Comparison of ENCODE assay signal across 1 cellular context in the genomic region with DNA sequence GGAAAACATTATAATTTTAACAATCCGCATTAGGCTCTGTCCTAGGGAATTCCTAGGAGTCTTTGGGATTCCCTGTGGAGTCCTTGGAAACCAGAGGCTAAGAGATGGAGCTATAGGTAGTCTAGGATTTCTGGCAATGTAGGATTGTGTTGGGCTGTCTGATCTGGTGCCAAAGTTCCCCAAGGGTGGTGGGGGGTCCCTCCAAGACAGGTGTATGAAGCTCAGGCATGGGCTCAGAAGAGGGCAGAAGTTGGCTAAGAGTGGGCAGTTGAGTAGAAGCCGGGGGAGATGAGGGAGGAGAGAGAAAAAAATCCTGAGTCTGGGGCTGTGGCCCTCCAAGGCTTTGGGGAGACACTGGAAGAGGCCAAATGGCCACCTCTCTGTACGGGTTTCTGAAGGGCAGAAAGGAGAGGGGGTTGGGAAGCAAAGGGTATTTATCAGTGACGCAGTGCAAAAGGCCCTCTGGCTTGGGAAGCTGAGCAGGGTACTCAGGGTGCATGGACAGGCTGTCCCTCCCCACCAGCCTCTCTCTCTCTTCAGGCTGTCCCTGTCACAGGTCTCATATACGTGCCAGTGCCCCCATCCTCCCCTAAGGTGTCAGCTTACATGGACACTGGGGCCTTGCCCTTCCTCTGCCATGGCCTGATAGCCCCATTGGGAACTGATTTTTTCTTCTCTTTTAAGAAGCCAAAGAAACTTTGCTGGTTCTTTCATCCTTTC.
TF ChIP-seq lines count a peak whose summit lies in the region.

No MANE protein-coding gene starts in this region.

TF ChIP-seq in HepG2, 621 proteins besides CTCF, POLR2A, EP300 and RAD21:
- no peak for TF ChIP-seq HIVEP1 (CRISPR knock-in tag; IDR thresholded peaks at IDR 0.05)
- TF ChIP-seq JDP2 (CRISPR knock-in tag; IDR thresholded peaks at IDR 0.05; ENCODE audit: borderline replicate concordance), result no peak
- no peak for TF ChIP-seq U2AF1 (optimal IDR thresholded peaks at IDR 0.05; ENCODE audit: low read depth, low read length)
- TF ChIP-seq NR2F2 (IDR thresholded peaks at IDR 0.05; ENCODE audit: borderline replicate concordance, low read depth), result no peak
- no peak for TF ChIP-seq ZNF614 (CRISPR knock-in tag; IDR thresholded peaks at IDR 0.05; ENCODE audit: borderline replicate concordance)
- TF ChIP-seq RARA (CRISPR knock-in tag; IDR thresholded peaks at IDR 0.05), result no peak
- no peak for TF ChIP-seq FOXA3 (CRISPR knock-in tag; IDR thresholded peaks at IDR 0.05)
- no peak for TF ChIP-seq ZNF446 (CRISPR knock-in tag; IDR thresholded peaks at IDR 0.05)
- TF ChIP-seq MZF1 (CRISPR knock-in tag; IDR thresholded peaks at IDR 0.05; ENCODE audit: borderline replicate concordance), result no peak
- TF ChIP-seq ZFY (CRISPR knock-in tag; IDR thresholded peaks at IDR 0.05), result no peak
- TF ChIP-seq, protein P1, sequence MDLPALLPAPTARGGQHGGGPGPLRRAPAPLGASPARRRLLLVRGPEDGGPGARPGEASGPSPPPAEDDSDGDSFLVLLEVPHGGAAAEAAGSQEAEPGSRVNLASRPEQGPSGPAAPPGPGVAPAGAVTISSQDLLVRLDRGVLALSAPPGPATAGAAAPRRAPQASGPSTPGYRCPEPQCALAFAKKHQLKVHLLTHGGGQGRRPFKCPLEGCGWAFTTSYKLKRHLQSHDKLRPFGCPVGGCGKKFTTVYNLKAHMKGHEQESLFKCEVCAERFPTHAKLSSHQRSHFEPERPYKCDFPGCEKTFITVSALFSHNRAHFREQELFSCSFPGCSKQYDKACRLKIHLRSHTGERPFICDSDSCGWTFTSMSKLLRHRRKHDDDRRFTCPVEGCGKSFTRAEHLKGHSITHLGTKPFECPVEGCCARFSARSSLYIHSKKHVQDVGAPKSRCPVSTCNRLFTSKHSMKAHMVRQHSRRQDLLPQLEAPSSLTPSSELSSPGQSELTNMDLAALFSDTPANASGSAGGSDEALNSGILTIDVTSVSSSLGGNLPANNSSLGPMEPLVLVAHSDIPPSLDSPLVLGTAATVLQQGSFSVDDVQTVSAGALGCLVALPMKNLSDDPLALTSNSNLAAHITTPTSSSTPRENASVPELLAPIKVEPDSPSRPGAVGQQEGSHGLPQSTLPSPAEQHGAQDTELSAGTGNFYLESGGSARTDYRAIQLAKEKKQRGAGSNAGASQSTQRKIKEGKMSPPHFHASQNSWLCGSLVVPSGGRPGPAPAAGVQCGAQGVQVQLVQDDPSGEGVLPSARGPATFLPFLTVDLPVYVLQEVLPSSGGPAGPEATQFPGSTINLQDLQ (CRISPR knock-in tag; IDR thresholded peaks at IDR 0.05), result no peak
